8 cellular contexts compared by ENCODE assay signal in genomic region chr7:66682350-66683093, GRCh38. TPM values are rescaled to one million over a fixed set of nuclear protein-coding genes. Genes with fewer than 3 reads are reported as not detected.
DNase-seq lines count a peak whose midpoint lies in the region; ATAC-seq lines count a peak whose summit lies in the region.

No MANE protein-coding gene starts in this region.

- no peaks in the 10 kb centered on the region for H3K36me3 ChIP-seq in neuron (ENCODE audit: insufficient read depth, low read length)

- H3K4me1 ChIP-seq in neuron (ENCODE audit: insufficient read depth, low read length) = peaks cover 22% of the 10 kb centered on the region

- DNase-seq in A172 (ENCODE audit: low spot score) (peak; percentile 31), SW480 (ENCODE audit: low spot score) (peak; percentile 34), fibroblast of gingiva (ENCODE audit: low read depth) (peak; percentile 40), NCI-H1930 (lab: John Stamatoyannopoulos, UW) (no peak), activated gamma-delta T cell treated with Interleukin-2 at 50 U/mL for 16 hours (no peak)

- no peaks in the 10 kb centered on the region for H3K27me3 ChIP-seq in neuron (ENCODE audit: insufficient read depth, low read length)

- ATAC-seq in GM18498 (IDR thresholded peaks at IDR 0.05; ENCODE audit: unreplicated experiment) (peak; percentile 28), HG02981 (IDR thresholded peaks at IDR 0.05; ENCODE audit: unreplicated experiment) (peak; percentile 26)

- H2AFZ ChIP-seq in neuron (ENCODE audit: low read depth, low read length) = peak overlapping the region; percentile 95

- H3K9me3 ChIP-seq in neuron (ENCODE audit: low read length) = no peaks in the 10 kb centered on the region

- peak overlapping the region; percentile 85 for H3K4me3 ChIP-seq in neuron (ENCODE audit: low read length)

RNA-seq across cellular contexts. Expression of gene KCTD7, which starts 53.8 kb away (rescaled TPM):
- 14.9 and 18.1 TPM in 2 replicates for total RNA-seq in A172 (2014; rRNA removed; shearing (Covaris generic))

RNA-seq across cellular contexts. Expression of gene RABGEF1, which starts 58.0 kb away (rescaled TPM):
- total RNA-seq in A172 (2014; rRNA removed; shearing (Covaris generic)) = 47.9 and 50.3 TPM in 2 replicates

Comparison
In these comparisons a context has a peak if more than half of its experiments do, and no peak if none do; other contexts are left out.
1. DNase-seq: peak in A172 (single experiment), SW480 (single experiment) and fibroblast of gingiva (single experiment); none in NCI-H1930 (0 of 2) and activated gamma-delta T cell treated with Interleukin-2 at 50 U/mL for 16 hours (single experiment).